ENCODE assay signal across 15 cellular contexts in genomic region chr10:127973810-127974311, GRCh38.
DNase-seq lines count a peak whose midpoint lies in the region; ATAC-seq, FAIRE-seq and TF ChIP-seq lines count a peak whose summit lies in the region.
"Had no signal": no experiment of that assay in that cellular context is flagged by ENCODE, and none has a peak within 500 bp of the region (broad histone marks: within the 10 kb centered on the region; RNA-seq: fewer than 3 reads in every experiment).

No MANE protein-coding gene starts in this region.

- no peak for FAIRE-seq in GM12892 (lab: Jason Lieb, UNC)

- CTCF ChIA-PET in OCI-LY7 (lab: Charles Lee; ENCODE audit: unreplicated experiment): no interaction called here

- H3K4me1 ChIP-seq in OCI-LY7 (ENCODE audit: insufficient read depth, low read length, poor library complexity, severe bottlenecking): no peaks in the 10 kb centered on the region
- no peaks in the 10 kb centered on the region for H3K4me1 ChIP-seq in hepatocyte (ENCODE audit: insufficient read depth)
- H3K4me1 ChIP-seq: parathyroid adenoma had no signal

- TF ChIP-seq CTCF in OCI-LY7 (conservative IDR thresholded peaks at IDR 0.05; ENCODE audit: low read length) (0 out of 2 replicates have a peak, but pooled peaks have one; percentile 16), hepatocyte (IDR thresholded peaks at IDR 0.05; ENCODE audit: poor library complexity) (peak; percentile 3), neural crest cell (conservative IDR thresholded peaks at IDR 0.05) (no peak), GM20000 (IDR thresholded peaks at IDR 0.05; ENCODE audit: extremely low read depth, missing control alignments) (no peak)

- H3K27me3 Mint-ChIP-seq in neural crest cell (ENCODE audit: low read depth): no peaks in the 10 kb centered on the region
- peaks cover 21% of the 10 kb centered on the region for H3K27me3 Mint-ChIP-seq in activated naive CD8-positive, alpha-beta T cell treated with anti-CD3 and anti-CD28 coated beads, Interleukin-2, amount 50 U/mL, for 24 hours

- no peaks in the 10 kb centered on the region for H4K20me1 ChIP-seq in OCI-LY7 (ENCODE audit: insufficient read depth, low read length)
- H4K20me1 ChIP-seq in hepatocyte (ENCODE audit: insufficient read depth, poor library complexity, severe bottlenecking): no peaks in the 10 kb centered on the region

- H3K27ac ChIP-seq in OCI-LY7 (ENCODE audit: low read depth, low read length, poor library complexity, severe bottlenecking) (no peak overlapping the region), hepatocyte (no peak overlapping the region)
- H3K27ac ChIP-seq: parathyroid adenoma had no signal

- H3K4me2 ChIP-seq in OCI-LY7 (ENCODE audit: low read length) (no peak overlapping the region), hepatocyte (no peak overlapping the region)

- H3K9me3 Mint-ChIP-seq in neural crest cell: no peaks in the 10 kb centered on the region
- H3K9me3 Mint-ChIP-seq in activated naive CD8-positive, alpha-beta T cell treated with anti-CD3 and anti-CD28 coated beads, Interleukin-2, amount 50 U/mL, for 24 hours: no peaks in the 10 kb centered on the region
- H3K9me3 Mint-ChIP-seq: memory B cell, T-cell had no signal

- no peak for ATAC-seq in activated naive CD8-positive, alpha-beta T cell treated with anti-CD3 and anti-CD28 coated beads, Interleukin-2, amount 50 U/mL, for 24 hours
- ATAC-seq: T-cell had no signal

- WGBS in hepatocyte (ENCODE audit: low lambda C conversion rate, missing lambda C conversion rate): 75% methylated on average over 8 of the region's 8 CpGs

- H3K27me3 ChIP-seq in hepatocyte: no peaks in the 10 kb centered on the region

- intact Hi-C loops in OCI-LY7 (cut with micrococcal nuclease; ENCODE audit: unreplicated experiment): no loop called here

- H3K79me2 ChIP-seq in OCI-LY7 (ENCODE audit: insufficient read depth, low read depth, low read length) (no peaks in the 10 kb centered on the region), hepatocyte (no peaks in the 10 kb centered on the region)
- H3K79me2 ChIP-seq: parathyroid adenoma had no signal

- no TSS peak for BruUV-seq in OCI-LY7 (replicated peaks; lab: Mats Ljungman, UMichigan)

- POLR2A ChIA-PET in OCI-LY7 (lab: Charles Lee): interaction anchor here (1.3 kb wide), 1 partner anchor 10 kb away, joined by 3 read pairs; no protein-coding TSS in a partner anchor

- H3K4me3 Mint-ChIP-seq in neural crest cell: peak overlapping the region; percentile 2
- H3K4me3 Mint-ChIP-seq in activated naive CD8-positive, alpha-beta T cell treated with anti-CD3 and anti-CD28 coated beads, Interleukin-2, amount 50 U/mL, for 24 hours: no peak overlapping the region
- H3K4me3 Mint-ChIP-seq: B cell, memory B cell, T-cell had no signal

- no peak for TF ChIP-seq POLR2A in GM12892 (IDR thresholded peaks at IDR 0.05; ENCODE audit: low read depth, low read length)

- H3K9me3 ChIP-seq in OCI-LY7 (ENCODE audit: low read length): no peaks in the 10 kb centered on the region
- H3K9me3 ChIP-seq in hepatocyte (ENCODE audit: low read depth): no peaks in the 10 kb centered on the region

- H3K27ac Mint-ChIP-seq in neural crest cell (ENCODE audit: unreplicated experiment): peak overlapping the region; percentile 44
- H3K27ac Mint-ChIP-seq in activated naive CD8-positive, alpha-beta T cell treated with anti-CD3 and anti-CD28 coated beads, Interleukin-2, amount 50 U/mL, for 24 hours: no peak overlapping the region
- H3K27ac Mint-ChIP-seq: B cell, memory B cell, T-cell had no signal

- peaks cover 51% of the 10 kb centered on the region for H3K4me1 Mint-ChIP-seq in neural crest cell
- peaks cover 9% of the 10 kb centered on the region for H3K4me1 Mint-ChIP-seq in activated naive CD8-positive, alpha-beta T cell treated with anti-CD3 and anti-CD28 coated beads, Interleukin-2, amount 50 U/mL, for 24 hours

- H3K9me2 ChIP-seq in OCI-LY7 (ENCODE audit: insufficient read depth, low read length): no peaks in the 10 kb centered on the region
- no peaks in the 10 kb centered on the region for H3K9me2 ChIP-seq in hepatocyte (replicated peaks; ENCODE audit: insufficient read depth)

- H3K36me3 Mint-ChIP-seq in neural crest cell (ENCODE audit: low read depth): no peaks in the 10 kb centered on the region
- H3K36me3 Mint-ChIP-seq in activated naive CD8-positive, alpha-beta T cell treated with anti-CD3 and anti-CD28 coated beads, Interleukin-2, amount 50 U/mL, for 24 hours (ENCODE audit: low read depth): no peaks in the 10 kb centered on the region
- H3K36me3 Mint-ChIP-seq: memory B cell, T-cell had no signal

- H3K4me3 ChIP-seq in OCI-LY7 (ENCODE audit: low read depth, low read length, poor library complexity, severe bottlenecking) (no peak overlapping the region), hepatocyte (no peak overlapping the region)

- DNase-seq in ELR (ENCODE audit: low read depth) (peak; percentile 4), OCI-LY7 (ENCODE audit: low spot score) (no peak), hepatocyte (ENCODE audit: low spot score) (no peak), neural crest cell (ENCODE audit: low read depth, low spot score) (no peak), DMS114 treated with DMSO at 0.1 percent for 48 hours (lab: John Stamatoyannopoulos, UW; ENCODE audit: unreplicated experiment) (no peak), GM12892 (ENCODE audit: insufficient read length) (no peak), GM20000 (ENCODE audit: low spot score) (no peak)
- no peak for DNase-seq in activated naive CD8-positive, alpha-beta T cell treated with anti-CD3 and anti-CD28 coated beads, Interleukin-2, amount 50 U/mL, for 24 hours
- DNase-seq: activated CD4-positive, alpha-beta T cell treated with anti-CD3 and anti-CD28 coated beads for 4 hours; effector CD8-positive, alpha-beta T cell; IMR-90; T-cell had no signal

- no peak overlapping the region for H2AFZ ChIP-seq in OCI-LY7 (ENCODE audit: low read length)
- H2AFZ ChIP-seq in hepatocyte: no peak overlapping the region
- H2AFZ ChIP-seq: parathyroid adenoma had no signal

- H3K36me3 ChIP-seq in OCI-LY7 (ENCODE audit: insufficient read depth, low read length) (no peaks in the 10 kb centered on the region), hepatocyte (replicated peaks; ENCODE audit: insufficient read depth, low read depth) (no peaks in the 10 kb centered on the region)

Comparison
In these comparisons a context has a peak if more than half of its experiments do, and no peak if none do; other contexts are left out.
1. CTCF ChIP-seq: peak in OCI-LY7 (single experiment) and hepatocyte (single experiment); none in neural crest cell (single experiment) and GM20000 (single experiment).